In the genomic region with DNA sequence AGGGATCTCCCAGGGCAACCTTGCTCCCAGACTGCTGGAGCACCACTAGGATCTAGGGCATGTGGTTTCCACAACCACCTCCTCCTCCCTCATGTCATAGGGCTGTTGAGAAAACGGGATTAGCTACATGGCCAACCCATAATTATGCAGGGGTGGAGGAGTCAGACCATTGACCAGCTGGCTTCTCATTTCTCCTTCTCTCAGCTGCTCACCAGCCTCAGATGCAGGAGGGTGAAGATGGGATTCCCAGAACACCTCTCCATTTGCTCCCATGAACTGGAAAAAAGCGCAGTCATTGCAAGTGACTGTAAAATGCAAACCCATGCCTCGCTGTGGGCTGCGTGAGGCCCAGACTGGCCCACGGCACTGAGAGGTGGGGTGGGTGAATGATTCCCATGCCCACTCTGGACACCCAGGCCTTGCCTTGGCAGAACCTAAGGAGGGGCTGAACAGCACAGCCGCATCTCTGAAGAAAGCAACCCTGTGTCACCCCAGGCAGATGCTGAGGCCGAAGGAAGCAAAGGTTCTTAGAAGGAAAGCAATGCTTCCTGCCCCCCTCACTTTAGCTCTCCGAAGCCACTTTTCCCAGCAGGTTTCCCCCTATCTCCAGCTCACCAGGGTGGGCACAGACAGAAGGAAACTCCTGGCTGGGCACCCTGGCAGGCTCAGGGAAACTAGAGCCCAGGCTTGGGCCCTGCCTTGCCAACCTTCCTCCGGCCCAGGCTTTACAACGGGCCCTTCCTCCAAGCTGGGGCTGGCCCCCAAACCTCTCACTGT, we compare ENCODE assay signal across 9 cellular contexts.
DNase-seq lines count a peak whose midpoint lies in the region; ATAC-seq, FAIRE-seq and TF ChIP-seq lines count a peak whose summit lies in the region.
"Had no signal": no experiment of that assay in that cellular context is flagged by ENCODE, and none has a peak within 500 bp of the region (broad histone marks: within the 10 kb centered on the region; RNA-seq: fewer than 3 reads in every experiment).

No MANE protein-coding gene starts in this region.

- H3K27me3 Mint-ChIP-seq in CD4-positive, CD25-positive, alpha-beta regulatory T cell, result peaks cover 7% of the 10 kb centered on the region

- H3K4me3 ChIP-seq in CD4-positive, CD25-positive, alpha-beta regulatory T cell (ENCODE audit: low read depth, low read length), result no peak overlapping the region
- H3K4me3 ChIP-seq in fibroblast of mammary gland (ENCODE audit: control insufficient read depth, low read depth, low read length), result no peak overlapping the region
- no peak overlapping the region for H3K4me3 ChIP-seq in pancreas
- no peak overlapping the region for H3K4me3 ChIP-seq in adrenal gland

- H3K4me1 ChIP-seq in CD4-positive, CD25-positive, alpha-beta regulatory T cell (ENCODE audit: control insufficient read depth, insufficient read depth, low read length, poor library complexity, severe bottlenecking), result no peaks in the 10 kb centered on the region
- H3K4me1 ChIP-seq in pancreas (no peaks in the 10 kb centered on the region), adrenal gland (replicated peaks in 1 of 2) (peaks cover 0 to 22% of the 10 kb centered on the region in 2 donors)

- no peak overlapping the region for H3K4me3 Mint-ChIP-seq in CD4-positive, CD25-positive, alpha-beta regulatory T cell

- no peak for FAIRE-seq in pancreas (lab: Jason Lieb, UNC)

- peak overlapping the region in 2 of 3 donors; percentile 10 to 84 for H3K27ac Mint-ChIP-seq in CD4-positive, CD25-positive, alpha-beta regulatory T cell

- H3K36me3 Mint-ChIP-seq in CD4-positive, CD25-positive, alpha-beta regulatory T cell, result no peaks in the 10 kb centered on the region

- 83 to 93% methylated on average over 10 of the region's 10 CpGs for WGBS in pancreas, 2 donors
- 87 to 89% (median 88%) methylated on average over 8 to 10 of the region's 10 CpGs for WGBS in adrenal gland, 4 donors

- intact Hi-C loops in pancreas (cut with DNase I) (no loop called here), adrenal gland (cut with DNase I) (loop anchor here in 1 of 2 donors (5.0 kb wide), 1 partner anchor 32 kb away; no protein-coding TSS in a partner anchor)

- H3K27me3 ChIP-seq in CD4-positive, CD25-positive, alpha-beta regulatory T cell (ENCODE audit: control insufficient read depth, insufficient read depth, low read length), result no peaks in the 10 kb centered on the region
- H3K27me3 ChIP-seq in pancreas (no peaks in the 10 kb centered on the region), adrenal gland (no peaks in the 10 kb centered on the region)

- no peak for TF ChIP-seq POLR2A in adrenal gland (IDR thresholded peaks at IDR 0.05)

- no peak overlapping the region for H3K27ac ChIP-seq in CD4-positive, CD25-positive, alpha-beta regulatory T cell (ENCODE audit: insufficient read depth, low read length, poor library complexity, severe bottlenecking)
- H3K27ac ChIP-seq in pancreas, result no peak overlapping the region
- H3K27ac ChIP-seq in adrenal gland, result peak overlapping the region in 1 of 5 donors; percentile 58

- no peaks in the 10 kb centered on the region for H3K9me3 Mint-ChIP-seq in CD4-positive, CD25-positive, alpha-beta regulatory T cell

- H3K36me3 ChIP-seq in CD4-positive, CD25-positive, alpha-beta regulatory T cell (ENCODE audit: control insufficient read depth, insufficient read depth, low read length), result no peaks in the 10 kb centered on the region
- H3K36me3 ChIP-seq in pancreas (no peaks in the 10 kb centered on the region), adrenal gland (replicated peaks in 1 of 2) (no peaks in the 10 kb centered on the region)

- TF ChIP-seq CTCF in fibroblast of mammary gland (conservative IDR thresholded peaks at IDR 0.05; ENCODE audit: control insufficient read depth, insufficient read depth, low read depth, low read length) (no peak), pancreas (IDR thresholded peaks at IDR 0.05) (no peak), adrenal gland (IDR thresholded peaks at IDR 0.05) (no peak)

- no peak for DNase-seq in CD4-positive, CD25-positive, alpha-beta regulatory T cell
- DNase-seq in NCI-H524 treated with DMSO at 0.1 percent for 48 hours (lab: John Stamatoyannopoulos, UW), result peak; percentile 98
- peak; percentile 57 for DNase-seq in fibroblast of mammary gland (ENCODE audit: low read depth)
- no peak for DNase-seq in pancreas
- no peak for DNase-seq in GDM1 (lab: John Stamatoyannopoulos, UW)
- no peak for DNase-seq in activated CD4-positive, CD25-positive, alpha-beta regulatory T cell treated with anti-CD3 and anti-CD28 coated beads, Interleukin-2, amount 50 U/mL, for 72 hours
- DNase-seq in adrenal gland, result no peak
- no peak for DNase-seq in Ammon's horn (ENCODE audit: low spot score)
- DNase-seq: PC-3 had no signal

- peaks cover 0 to 6% (median 2%) of the 10 kb centered on the region in 4 donors for H3K4me1 Mint-ChIP-seq in CD4-positive, CD25-positive, alpha-beta regulatory T cell

- no peaks in the 10 kb centered on the region for H3K9me3 ChIP-seq in CD4-positive, CD25-positive, alpha-beta regulatory T cell (ENCODE audit: control insufficient read depth in 2 of 2, low read length in 2 of 2)
- H3K9me3 ChIP-seq in pancreas, result no peaks in the 10 kb centered on the region
- no peaks in the 10 kb centered on the region for H3K9me3 ChIP-seq in adrenal gland (replicated peaks in 1 of 3)

- no peak for ATAC-seq in CD4-positive, CD25-positive, alpha-beta regulatory T cell (ENCODE audit: low read depth in 2 of 2)
- peak in 3 of 4 donors; percentile 27 to 44 (median 40) for ATAC-seq in pancreas
- ATAC-seq: PC-3 had no signal

Comparison
In these comparisons a context has a peak if more than half of its experiments do, and no peak if none do; other contexts are left out.
1. ATAC-seq: peak in pancreas (3 of 4); none in CD4-positive, CD25-positive, alpha-beta regulatory T cell (0 of 2).
2. DNase-seq: peak in NCI-H524 treated with DMSO at 0.1 percent for 48 hours (single experiment) and fibroblast of mammary gland (single experiment); none in CD4-positive, CD25-positive, alpha-beta regulatory T cell (0 of 3), pancreas (0 of 6), GDM1 (single experiment), activated CD4-positive, CD25-positive, alpha-beta regulatory T cell treated with anti-CD3 and anti-CD28 coated beads, Interleukin-2, amount 50 U/mL, for 72 hours (single experiment), adrenal gland (0 of 7) and Ammon's horn (single experiment).